In genomic region chr2:20579866-20580265, GRCh38 we compare ENCODE assay signal across 12 cellular contexts.
DNase-seq lines count a peak whose midpoint lies in the region; ATAC-seq and TF ChIP-seq lines count a peak whose summit lies in the region.
"Had no signal": no experiment of that assay in that cellular context is flagged by ENCODE, and none has a peak within 500 bp of the region (broad histone marks: within the 10 kb centered on the region; RNA-seq: fewer than 3 reads in every experiment).

No MANE protein-coding gene starts in this region.

- no peaks in the 10 kb centered on the region for H3K36me3 ChIP-seq in BLaER1 treated with 17β-estradiol and CSF1 and Interleukin-3, amounts not matched to agents 10 nM and 100 nM
- no peaks in the 10 kb centered on the region for H3K36me3 ChIP-seq in esophagus squamous epithelium
- H3K36me3 ChIP-seq in parathyroid adenoma (ENCODE audit: control insufficient read depth, insufficient read depth, low read length): no peaks in the 10 kb centered on the region

- H3K27ac ChIP-seq in BLaER1 treated with 17β-estradiol and CSF1 and Interleukin-3, amounts not matched to agents 10 nM and 100 nM: peak overlapping the region in 10 of 11 experiments; percentile 11 to 80 (median 68); a peak in 18 of 22 replicates
- H3K27ac ChIP-seq in RWPE1: peak overlapping the region; percentile 88
- H3K27ac ChIP-seq in esophagus squamous epithelium: peak overlapping the region; percentile 41 to 82 (median 74)
- H3K27ac ChIP-seq in parathyroid adenoma: peak overlapping the region; percentile 52

- no peak overlapping the region for H2AFZ ChIP-seq in parathyroid adenoma

- H3K4me3 ChIP-seq in BLaER1 treated with 17β-estradiol and CSF1 and Interleukin-3, amounts not matched to agents 10 nM and 100 nM: no peak overlapping the region
- H3K4me3 ChIP-seq in esophagus squamous epithelium (no peak overlapping the region), parathyroid adenoma (ENCODE audit: low read depth, low read length) (no peak overlapping the region)

- TF ChIP-seq CTCF in RWPE1 (conservative IDR thresholded peaks at IDR 0.05; ENCODE audit: low read depth) (no peak), esophagus squamous epithelium (IDR thresholded peaks at IDR 0.05) (no peak), parathyroid adenoma (IDR thresholded peaks at IDR 0.05) (no peak)

- peaks cover 0 to 9% (median 0%) of the 10 kb centered on the region in 11 experiments; a peak in 1 of 22 replicates for H3K27me3 ChIP-seq in BLaER1 treated with 17β-estradiol and CSF1 and Interleukin-3, amounts not matched to agents 10 nM and 100 nM
- no peaks in the 10 kb centered on the region for H3K27me3 ChIP-seq in esophagus squamous epithelium
- no peaks in the 10 kb centered on the region for H3K27me3 ChIP-seq in parathyroid adenoma (ENCODE audit: control insufficient read depth, insufficient read depth, low read length)

- WGBS in esophagus squamous epithelium, 2 donors: 65 to 73% methylated on average over 1 of the region's 1 CpG

- no peak for TF ChIP-seq POLR2A in esophagus squamous epithelium (IDR thresholded peaks at IDR 0.05)

- peak overlapping the region in 6 of 11 experiments; percentile 33 to 70 (median 66); a peak in 9 of 22 replicates for H3K9ac ChIP-seq in BLaER1 treated with 17β-estradiol and CSF1 and Interleukin-3, amounts not matched to agents 10 nM and 100 nM
- H3K9ac ChIP-seq in parathyroid adenoma: no peak overlapping the region

- peak overlapping the region in 10 of 11 experiments; percentile 75 to 98 (median 94); a peak in 20 of 22 replicates for H3K4me2 ChIP-seq in BLaER1 treated with 17β-estradiol and CSF1 and Interleukin-3, amounts not matched to agents 10 nM and 100 nM
- no peak overlapping the region for H3K4me2 ChIP-seq in parathyroid adenoma (ENCODE audit: low read length)

- H4K20me1 ChIP-seq in BLaER1 treated with 17β-estradiol and CSF1 and Interleukin-3, amounts not matched to agents 10 nM and 100 nM: no peaks in the 10 kb centered on the region; a peak in 1 of 22 replicates

- ATAC-seq in GM21528 (IDR thresholded peaks at IDR 0.05; ENCODE audit: low FRiP score, unreplicated experiment): no peak
- ATAC-seq: effector memory CD8-positive, alpha-beta T cell had no signal

- POLR2A ChIA-PET in RWPE1 (lab: Yijun Ruan, JAX; ENCODE audit: low non-redundant PET): interaction anchor here (2.2 kb wide), 1 partner anchor 133 kb away, joined by 8 read pairs; the partner anchor contains the start of gene RHOB

- H3K9me3 ChIP-seq in BLaER1 treated with 17β-estradiol and CSF1 and Interleukin-3, amounts not matched to agents 10 nM and 100 nM (replicated peaks in 1 of 11): peaks cover 7 to 15% (median 11%) of the 10 kb centered on the region in 11 experiments
- H3K9me3 ChIP-seq in esophagus squamous epithelium (peaks cover 0 to 9% (median 7%) of the 10 kb centered on the region in 3 donors), parathyroid adenoma (ENCODE audit: control insufficient read depth, low read length) (no peaks in the 10 kb centered on the region)

- no peaks in the 10 kb centered on the region for H3K79me2 ChIP-seq in parathyroid adenoma

- DNase-seq in RWPE1 (ENCODE audit: low spot score) (no peak), esophagus squamous epithelium (lab: John Stamatoyannopoulos, UW) (no peak), HPDE6-E6E7 (ENCODE audit: extremely low spot score) (no peak), COLO668 (lab: John Stamatoyannopoulos, UW; ENCODE audit: unreplicated experiment) (no peak)
- DNase-seq in activated CD4-positive, CD25-positive, alpha-beta regulatory T cell (lab: John Stamatoyannopoulos, UW): no peak
- DNase-seq: activated CD8-positive, alpha-beta memory T cell treated with anti-CD3 and anti-CD28 coated beads for 24 hours; effector memory CD8-positive, alpha-beta T cell; naive B cell; NCI-H82 had no signal

- CTCF ChIA-PET in RWPE1 (lab: Yijun Ruan, JAX): interaction anchor here (1.2 kb wide), 1 partner anchor 62 kb away, joined by 4 read pairs; no protein-coding TSS in a partner anchor

- intact Hi-C loops in esophagus squamous epithelium (cut with DNase I): no loop called here

- H3K4me1 ChIP-seq in BLaER1 treated with 17β-estradiol and CSF1 and Interleukin-3, amounts not matched to agents 10 nM and 100 nM: peaks cover 41 to 90% (median 81%) of the 10 kb centered on the region in 10 experiments
- H3K4me1 ChIP-seq in esophagus squamous epithelium: peaks cover 13 to 67% (median 36%) of the 10 kb centered on the region in 3 donors
- H3K4me1 ChIP-seq in parathyroid adenoma: peaks cover 14% of the 10 kb centered on the region
